28 cellular contexts compared by ENCODE assay signal in the genomic region with DNA sequence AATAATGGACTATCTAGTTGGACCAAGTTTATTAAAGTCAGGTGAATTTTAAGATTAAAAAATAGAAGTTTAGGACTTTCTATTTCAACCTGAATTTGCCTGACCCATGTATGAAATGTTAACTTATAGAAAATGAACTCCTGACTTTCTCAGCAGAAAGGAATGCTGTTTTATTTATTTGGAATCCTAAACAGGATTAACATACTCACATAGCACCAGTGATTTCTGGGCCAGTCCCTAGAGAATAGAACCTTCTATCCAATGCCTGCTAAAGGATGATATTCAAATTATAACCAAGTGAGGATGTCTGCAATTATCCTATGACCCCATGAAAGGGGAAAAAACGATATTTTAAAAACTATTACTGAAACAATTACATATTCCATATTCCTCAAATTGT.
"Had no signal": no experiment of that assay in that cellular context is flagged by ENCODE, and none has a peak within 500 bp of the region (broad histone marks: within the 10 kb centered on the region; RNA-seq: fewer than 3 reads in every experiment).

No MANE protein-coding gene starts in this region.

- H3K27me3 Mint-ChIP-seq: activated CD4-positive, alpha-beta memory T cell treated with anti-CD3 and anti-CD28 coated beads, Interleukin-2, amount 10 ng/mL, durations not matched to agents 7 days and 5 days; activated CD4-positive, alpha-beta T cell treated with anti-CD3 and anti-CD28 coated beads for 36 hours; activated CD4-positive, alpha-beta T cell treated with anti-CD3 and anti-CD28 coated beads, Interleukin-2, amount 10 ng/mL, durations not matched to agents 24 days and 14 days; activated naive CD4-positive, alpha-beta T cell treated with anti-CD3 and anti-CD28 coated beads, Interleukin-2, amount 10 ng/mL, durations not matched to agents 7 days and 5 days; activated naive CD8-positive, alpha-beta T cell treated with anti-CD3 and anti-CD28 coated beads, Interleukin-2, amount 10 ng/mL, durations not matched to agents 7 days and 5 days; activated T-cell treated with anti-CD3 and anti-CD28 coated beads, Interleukin-2, amount 50 U/mL, for 24 hours; central memory CD8-positive, alpha-beta T cell; dendritic cell treated with granulocyte-macrophage colony-stimulating factor and Interleukin-4, amounts not matched to agents 40 ng/mL and 50 ng/mL, for 4 days had no signal

- H3K27ac ChIP-seq: brain microvascular endothelial cell, coronary artery, dorsolateral prefrontal cortex had no signal

- H3K27me3 ChIP-seq: brain microvascular endothelial cell, dorsolateral prefrontal cortex had no signal

- H3K9me3 Mint-ChIP-seq: activated CD4-positive, alpha-beta memory T cell treated with anti-CD3 and anti-CD28 coated beads, Interleukin-2, amount 10 ng/mL, durations not matched to agents 7 days and 5 days; activated CD4-positive, alpha-beta T cell treated with anti-CD3 and anti-CD28 coated beads, Interleukin-2, amount 10 ng/mL, durations not matched to agents 24 days and 14 days; activated naive CD8-positive, alpha-beta T cell treated with anti-CD3 and anti-CD28 coated beads, Interleukin-2, amount 10 ng/mL, durations not matched to agents 7 days and 5 days had no signal

- H3K4me1 Mint-ChIP-seq: activated CD4-positive, alpha-beta memory T cell treated with anti-CD3 and anti-CD28 coated beads, Interleukin-2, amount 10 ng/mL, durations not matched to agents 7 days and 5 days; activated CD4-positive, alpha-beta T cell treated with anti-CD3 and anti-CD28 coated beads for 36 hours; activated CD4-positive, alpha-beta T cell treated with anti-CD3 and anti-CD28 coated beads, Interleukin-2, amount 10 ng/mL, durations not matched to agents 24 days and 14 days; activated naive CD4-positive, alpha-beta T cell treated with anti-CD3 and anti-CD28 coated beads, Interleukin-2, amount 10 ng/mL, durations not matched to agents 7 days and 5 days; activated naive CD8-positive, alpha-beta T cell treated with anti-CD3 and anti-CD28 coated beads, Interleukin-2, amount 10 ng/mL, durations not matched to agents 7 days and 5 days; central memory CD8-positive, alpha-beta T cell had no signal

- H3K27ac Mint-ChIP-seq: activated CD4-positive, alpha-beta memory T cell treated with anti-CD3 and anti-CD28 coated beads, Interleukin-2, amount 10 ng/mL, durations not matched to agents 7 days and 5 days; activated CD4-positive, alpha-beta T cell treated with anti-CD3 and anti-CD28 coated beads for 36 hours; activated CD4-positive, alpha-beta T cell treated with anti-CD3 and anti-CD28 coated beads, Interleukin-2, amount 10 ng/mL, durations not matched to agents 24 days and 14 days; activated naive CD4-positive, alpha-beta T cell treated with anti-CD3 and anti-CD28 coated beads, Interleukin-2, amount 10 ng/mL, durations not matched to agents 7 days and 5 days; activated naive CD4-positive, alpha-beta T cell treated with anti-CD3 and anti-CD28 coated beads, Interleukin-2, amount 50 U/mL, for 72 hours; activated naive CD8-positive, alpha-beta T cell treated with anti-CD3 and anti-CD28 coated beads, Interleukin-2, amount 10 ng/mL, durations not matched to agents 7 days and 5 days; activated T-cell treated with anti-CD3 and anti-CD28 coated beads, Interleukin-2, amount 50 U/mL, for 24 hours; activated T-cell treated with anti-CD3 and anti-CD28 coated beads, Interleukin-2, amount 50 U/mL, for 72 hours; dendritic cell treated with granulocyte-macrophage colony-stimulating factor and Interleukin-4, amounts not matched to agents 40 ng/mL and 50 ng/mL, for 4 days; endodermal cell had no signal

- ATAC-seq: activated CD4-positive, alpha-beta T cell treated with anti-CD3 and anti-CD28 coated beads for 36 hours; activated naive CD4-positive, alpha-beta T cell treated with anti-CD3 and anti-CD28 coated beads, Interleukin-2, amount 50 U/mL, for 72 hours; activated T-cell treated with anti-CD3 and anti-CD28 coated beads, Interleukin-2, amount 50 U/mL, for 72 hours; esophagus mucosa had no signal

- H3K36me3 Mint-ChIP-seq: activated naive CD4-positive, alpha-beta T cell treated with anti-CD3 and anti-CD28 coated beads, Interleukin-2, amount 10 ng/mL, durations not matched to agents 7 days and 5 days; activated naive CD4-positive, alpha-beta T cell treated with anti-CD3 and anti-CD28 coated beads, Interleukin-2, amount 50 U/mL, for 72 hours; activated naive CD8-positive, alpha-beta T cell treated with anti-CD3 and anti-CD28 coated beads, Interleukin-2, amount 10 ng/mL, durations not matched to agents 7 days and 5 days had no signal

- H3K4me3 ChIP-seq: coronary artery, dorsolateral prefrontal cortex had no signal

- H3K36me3 ChIP-seq: brain microvascular endothelial cell had no signal

- DNase-seq: activated CD4-positive, alpha-beta memory T cell treated with anti-CD3 and anti-CD28 coated beads, Interleukin-2, amount 10 ng/mL, durations not matched to agents 7 days and 5 days; activated CD4-positive, alpha-beta T cell treated with anti-CD3 and anti-CD28 coated beads for 36 hours; activated CD4-positive, alpha-beta T cell treated with anti-CD3 and anti-CD28 coated beads, Interleukin-2, amount 10 ng/mL, durations not matched to agents 24 days and 14 days; activated CD4-positive, alpha-beta T cell treated with anti-CD3 and anti-CD28 coated beads, Interleukin-2, amount 50 U/mL, for 4 hours; activated CD4-positive, CD25-positive, alpha-beta regulatory T cell; activated CD4-positive, CD25-positive, alpha-beta regulatory T cell treated with anti-CD3 and anti-CD28 coated beads, Interleukin-2, amount 50 U/mL, for 72 hours; activated CD8-positive, alpha-beta memory T cell treated with anti-CD3 and anti-CD28 coated beads, Interleukin-2, amount 50 U/mL, for 48 hours; activated gamma-delta T cell; activated naive CD4-positive, alpha-beta T cell; activated naive CD4-positive, alpha-beta T cell treated with anti-CD3 and anti-CD28 coated beads, Interleukin-2, amount 10 ng/mL, durations not matched to agents 7 days and 5 days; activated naive CD8-positive, alpha-beta T cell treated with anti-CD3 and anti-CD28 coated beads, Interleukin-2, amount 10 ng/mL, durations not matched to agents 7 days and 5 days; activated T-cell treated with anti-CD3 and anti-CD28 coated beads for 4 hours; activated T-cell treated with anti-CD3 and anti-CD28 coated beads, Interleukin-2, amount 50 U/mL, for 24 hours; activated T-cell treated with anti-CD3 and anti-CD28 coated beads, Interleukin-2, amount 50 U/mL, for 72 hours; amniotic stem cell; anterior cingulate cortex; brain microvascular endothelial cell; dorsolateral prefrontal cortex; effector memory CD4-positive, alpha-beta T cell; endodermal cell; foreskin fibroblast; head of caudate nucleus; T-helper 2 cell had no signal

- H3K4me3 Mint-ChIP-seq: activated CD4-positive, alpha-beta memory T cell treated with anti-CD3 and anti-CD28 coated beads, Interleukin-2, amount 10 ng/mL, durations not matched to agents 7 days and 5 days; activated CD4-positive, alpha-beta T cell treated with anti-CD3 and anti-CD28 coated beads for 36 hours; activated CD4-positive, alpha-beta T cell treated with anti-CD3 and anti-CD28 coated beads, Interleukin-2, amount 10 ng/mL, durations not matched to agents 24 days and 14 days; activated naive CD4-positive, alpha-beta T cell treated with anti-CD3 and anti-CD28 coated beads, Interleukin-2, amount 10 ng/mL, durations not matched to agents 7 days and 5 days; activated naive CD8-positive, alpha-beta T cell treated with anti-CD3 and anti-CD28 coated beads, Interleukin-2, amount 10 ng/mL, durations not matched to agents 7 days and 5 days; activated T-cell treated with anti-CD3 and anti-CD28 coated beads, Interleukin-2, amount 50 U/mL, for 24 hours; activated T-cell treated with anti-CD3 and anti-CD28 coated beads, Interleukin-2, amount 50 U/mL, for 72 hours; central memory CD8-positive, alpha-beta T cell; dendritic cell treated with granulocyte-macrophage colony-stimulating factor and Interleukin-4, amounts not matched to agents 40 ng/mL and 50 ng/mL, for 4 days; endodermal cell had no signal
